In genomic region chr15:74459798-74460197, GRCh38 we compare ENCODE assay signal across 7 cellular contexts. TPM values are rescaled to one million over a fixed set of nuclear protein-coding genes. Genes with fewer than 3 reads are reported as not detected.
DNase-seq lines count a peak whose midpoint lies in the region; ATAC-seq and TF ChIP-seq lines count a peak whose summit lies in the region.
"Not testable (repeated sequence)": the region's sequence is repeated elsewhere in the genome, so short reads cannot be mapped to it uniquely, and the experiment has no call there.

No MANE protein-coding gene starts in this region.

- H3F3A ChIP-seq in SU-DHL-6 (ENCODE audit: insufficient read depth) = not testable (repeated sequence)

- H3K27ac ChIP-seq in SU-DHL-6 (ENCODE audit: low read depth, low read length); coronary artery: not testable (repeated sequence)

- not testable (repeated sequence) for H3K9me3 Mint-ChIP-seq in Caco-2 (ENCODE audit: unreplicated experiment); memory B cell; progenitor cell of endocrine pancreas (ENCODE audit: low read depth)
- H3K9me3 Mint-ChIP-seq in activated T-helper 1 cell treated with anti-CD3 and anti-CD28 coated beads, Interleukin-12 subunit alpha, Interleukin-12 subunit beta, Interleukin-2, Interleukin-4 antibody, amounts not matched to agents 30 ng/mL and 10 ng/mL and 1 ng/mL, durations not matched to agents 14 hours and 24 hours and 36 hours = peaks cover 11% of the 10 kb centered on the region

- H3K36me3 ChIP-seq in Caco-2 (ENCODE audit: control insufficient read depth, insufficient read depth, low read length); SU-DHL-6 (ENCODE audit: low read length): not testable (repeated sequence)

- DNase-seq in Caco-2; Jurkat, Clone E6-1 (ENCODE audit: low read depth, low spot score); activated T-helper 1 cell treated with anti-CD3 and anti-CD28 coated beads, Interleukin-12 subunit alpha, Interleukin-12 subunit beta, Interleukin-2, Interleukin-4 antibody, amounts not matched to agents 30 ng/mL and 10 ng/mL and 1 ng/mL, durations not matched to agents 14 hours and 24 hours and 36 hours (ENCODE audit: low spot score); coronary artery (ENCODE audit: low spot score); memory B cell (ENCODE audit: low spot score in 2 of 2); progenitor cell of endocrine pancreas (ENCODE audit: low spot score, unreplicated experiment): not testable (repeated sequence)

- H3K4me1 Mint-ChIP-seq in Caco-2 (ENCODE audit: low read depth, unreplicated experiment) (peaks cover 28% of the 10 kb centered on the region), memory B cell (peaks cover 31% of the 10 kb centered on the region), progenitor cell of endocrine pancreas (ENCODE audit: low read depth) (peaks cover 17% of the 10 kb centered on the region)
- peaks cover 56% of the 10 kb centered on the region for H3K4me1 Mint-ChIP-seq in activated T-helper 1 cell treated with anti-CD3 and anti-CD28 coated beads, Interleukin-12 subunit alpha, Interleukin-12 subunit beta, Interleukin-2, Interleukin-4 antibody, amounts not matched to agents 30 ng/mL and 10 ng/mL and 1 ng/mL, durations not matched to agents 14 hours and 24 hours and 36 hours (ENCODE audit: low read depth)

- not testable (repeated sequence) for H3K9me3 ChIP-seq in Caco-2; SU-DHL-6 (ENCODE audit: insufficient read depth, low read length)

- H3K9ac ChIP-seq in SU-DHL-6 (ENCODE audit: low read length) = peak overlapping the region; percentile 88

- not testable (repeated sequence) for ATAC-seq in memory B cell (ENCODE audit: low read depth)

- POLR2A ChIA-PET in Caco-2 (lab: Charles Lee) = not testable (repeated sequence)

- not testable (repeated sequence) for H3K9me2 ChIP-seq in SU-DHL-6 (replicated peaks; ENCODE audit: insufficient read depth, low read length)

- not testable (repeated sequence) for H3K79me2 ChIP-seq in SU-DHL-6 (ENCODE audit: insufficient read depth, low read length)

- not testable (repeated sequence) for H3K4me3 ChIP-seq in Caco-2 (ENCODE audit: low read depth, low read length)
- peak overlapping the region; percentile 81; the same call in 1 of the 2 replicates for H3K4me3 ChIP-seq in Jurkat, Clone E6-1 (ENCODE audit: low read length)
- H3K4me3 ChIP-seq in SU-DHL-6 (ENCODE audit: insufficient read depth, low read length, poor library complexity, severe bottlenecking) (peak overlapping the region; percentile 97), coronary artery (peak overlapping the region; percentile 82)

- TF ChIP-seq CTCF in Caco-2 (IDR thresholded peaks at IDR 0.05; ENCODE audit: insufficient read depth in 1 of 2, low read depth in 1 of 2, low read length in 1 of 2, severe bottlenecking in 1 of 2, unreplicated experiment in 1 of 2); SU-DHL-6 (IDR thresholded peaks at IDR 0.05; ENCODE audit: insufficient read depth, low read length, poor library complexity, severe bottlenecking); coronary artery (IDR thresholded peaks at IDR 0.05); progenitor cell of endocrine pancreas (IDR thresholded peaks at IDR 0.05; ENCODE audit: unreplicated experiment): not testable (repeated sequence)

- peaks cover 13% of the 10 kb centered on the region; the same call in 1 of the 2 replicates for H3K4me1 ChIP-seq in Caco-2

- not testable (repeated sequence) for H2AFZ ChIP-seq in SU-DHL-6 (ENCODE audit: low read depth, low read length, severe bottlenecking)

- H3K27ac Mint-ChIP-seq in Caco-2 (ENCODE audit: unreplicated experiment) = peak overlapping the region; percentile 74
- not testable (repeated sequence) for H3K27ac Mint-ChIP-seq in activated T-helper 1 cell treated with anti-CD3 and anti-CD28 coated beads, Interleukin-12 subunit alpha, Interleukin-12 subunit beta, Interleukin-2, Interleukin-4 antibody, amounts not matched to agents 30 ng/mL and 10 ng/mL and 1 ng/mL, durations not matched to agents 14 hours and 24 hours and 36 hours
- peak overlapping the region; percentile 62 for H3K27ac Mint-ChIP-seq in memory B cell
- H3K27ac Mint-ChIP-seq in progenitor cell of endocrine pancreas = peak overlapping the region; percentile 98

- not testable (repeated sequence) for BruUV-seq in Caco-2 (replicated peaks; lab: Mats Ljungman, UMichigan)

- H3K4me3 Mint-ChIP-seq in Caco-2 (ENCODE audit: unreplicated experiment) (peak overlapping the region; percentile 92), memory B cell (peak overlapping the region; percentile 12), progenitor cell of endocrine pancreas (ENCODE audit: low read depth) (peak overlapping the region; percentile 95)
- peak overlapping the region; percentile 97 for H3K4me3 Mint-ChIP-seq in activated T-helper 1 cell treated with anti-CD3 and anti-CD28 coated beads, Interleukin-12 subunit alpha, Interleukin-12 subunit beta, Interleukin-2, Interleukin-4 antibody, amounts not matched to agents 30 ng/mL and 10 ng/mL and 1 ng/mL, durations not matched to agents 14 hours and 24 hours and 36 hours

- H3K36me3 Mint-ChIP-seq in Caco-2 (ENCODE audit: insufficient read depth, unreplicated experiment) (peaks cover 28% of the 10 kb centered on the region), memory B cell (peaks cover 15% of the 10 kb centered on the region)
- peaks cover 30% of the 10 kb centered on the region for H3K36me3 Mint-ChIP-seq in activated T-helper 1 cell treated with anti-CD3 and anti-CD28 coated beads, Interleukin-12 subunit alpha, Interleukin-12 subunit beta, Interleukin-2, Interleukin-4 antibody, amounts not matched to agents 30 ng/mL and 10 ng/mL and 1 ng/mL, durations not matched to agents 14 hours and 24 hours and 36 hours (ENCODE audit: low read depth)
- H3K36me3 Mint-ChIP-seq in progenitor cell of endocrine pancreas (ENCODE audit: insufficient read depth) = not testable (repeated sequence)

- H3K27me3 ChIP-seq in Caco-2 (replicated peaks; ENCODE audit: control insufficient read depth, insufficient read depth, low read length); SU-DHL-6 (ENCODE audit: low read length): not testable (repeated sequence)

- H3K4me2 ChIP-seq in SU-DHL-6 (ENCODE audit: low read depth, low read length, poor library complexity, severe bottlenecking) = peak overlapping the region; percentile 100

- H4K20me1 ChIP-seq in SU-DHL-6 (ENCODE audit: low read depth, low read length) = not testable (repeated sequence)

- H3K27me3 Mint-ChIP-seq in Caco-2 (ENCODE audit: insufficient read depth, unreplicated experiment); activated T-helper 1 cell treated with anti-CD3 and anti-CD28 coated beads, Interleukin-12 subunit alpha, Interleukin-12 subunit beta, Interleukin-2, Interleukin-4 antibody, amounts not matched to agents 30 ng/mL and 10 ng/mL and 1 ng/mL, durations not matched to agents 14 hours and 24 hours and 36 hours (ENCODE audit: insufficient read depth); memory B cell; progenitor cell of endocrine pancreas: not testable (repeated sequence)

- CTCF ChIA-PET in Caco-2 (lab: Charles Lee) = interaction anchor here (1.4 kb wide), 1 partner anchor 81 kb away, joined by 4 read pairs; the partner anchor contains the start of gene ARID3B

- intact Hi-C loops in Caco-2 (cut with micrococcal nuclease; ENCODE audit: unreplicated experiment) = loop anchor here (2.0 kb wide), 1 partner anchor 71 kb away; no protein-coding TSS in a partner anchor
- intact Hi-C loops in activated T-helper 1 cell treated with anti-CD3 and anti-CD28 coated beads, Interleukin-12 subunit alpha, Interleukin-12 subunit beta, Interleukin-2, Interleukin-4 antibody, amounts not matched to agents 30 ng/mL and 10 ng/mL and 1 ng/mL, durations not matched to agents 14 hours and 24 hours and 36 hours (cut with micrococcal nuclease) = loop anchor here (2.0 to 10.0 kb wide), 3 partner anchors 55 to 467 kb away; partner anchors contain the start of gene STOML1

RNA-seq across cellular contexts. Expression of gene UBL7, which starts 1.2 kb away (rescaled TPM):
- total RNA-seq in Caco-2 (2022) = 31.4 and 34.4 TPM in 2 replicates
- 190 TPM for polyA plus RNA-seq in Jurkat, Clone E6-1 (2012; ENCODE audit: insufficient read depth, insufficient read length)
- 55.4 and 56.0 TPM in 2 replicates for total RNA-seq in activated T-helper 1 cell treated with anti-CD3 and anti-CD28 coated beads, Interleukin-12 subunit alpha, Interleukin-12 subunit beta, Interleukin-2, Interleukin-4 antibody, amounts not matched to agents 30 ng/mL and 10 ng/mL and 1 ng/mL, durations not matched to agents 14 hours and 24 hours and 36 hours
- 45.9 and 53.7 TPM in 2 replicates for total RNA-seq in progenitor cell of endocrine pancreas

RNA-seq across cellular contexts. Expression of gene SEMA7A, which starts 26.0 kb away (rescaled TPM):
- total RNA-seq in Caco-2 (2022) (31.4 and 38.1 TPM in 2 replicates), progenitor cell of endocrine pancreas (1.9 and 2.6 TPM in 2 replicates)
- polyA plus RNA-seq in Jurkat, Clone E6-1 (2012; ENCODE audit: insufficient read depth, insufficient read length) = 7.7 TPM
- 102 TPM in 2 replicates for total RNA-seq in activated T-helper 1 cell treated with anti-CD3 and anti-CD28 coated beads, Interleukin-12 subunit alpha, Interleukin-12 subunit beta, Interleukin-2, Interleukin-4 antibody, amounts not matched to agents 30 ng/mL and 10 ng/mL and 1 ng/mL, durations not matched to agents 14 hours and 24 hours and 36 hours

Comparison
In these comparisons a context has a peak if more than half of its experiments do, and no peak if none do; other contexts are left out.
1. H3K4me3 Mint-ChIP-seq: peak in every context shown above with its lines; median percentile 97 in activated T-helper 1 cell treated with anti-CD3 and anti-CD28 coated beads, Interleukin-12 subunit alpha, Interleukin-12 subunit beta, Interleukin-2, Interleukin-4 antibody, amounts not matched to agents 30 ng/mL and 10 ng/mL and 1 ng/mL, durations not matched to agents 14 hours and 24 hours and 36 hours; 95 in progenitor cell of endocrine pancreas; 92 in Caco-2; 12 in memory B cell.